ENCODE assay signal across 33 cellular contexts in genomic region chr11:42572231-42572610, GRCh38.
"Had no signal": no experiment of that assay in that cellular context is flagged by ENCODE, and none has a peak within 500 bp of the region (broad histone marks: within the 10 kb centered on the region; RNA-seq: fewer than 3 reads in every experiment).

No MANE protein-coding gene starts in this region.

- H3K36me3 Mint-ChIP-seq: activated CD4-positive, alpha-beta memory T cell treated with anti-CD3 and anti-CD28 coated beads for 36 hours; activated CD8-positive, alpha-beta memory T cell treated with anti-CD3 and anti-CD28 coated beads, Interleukin-2, amount 10 ng/mL, durations not matched to agents 7 days and 5 days; activated naive CD4-positive, alpha-beta T cell treated with anti-CD3 and anti-CD28 coated beads, Interleukin-2, amount 10 ng/mL, durations not matched to agents 7 days and 5 days; activated naive CD4-positive, alpha-beta T cell treated with anti-CD3 and anti-CD28 coated beads, Interleukin-2, amount 50 U/mL, for 24 hours; activated naive CD8-positive, alpha-beta T cell; activated naive CD8-positive, alpha-beta T cell treated with anti-CD3 and anti-CD28 coated beads, Interleukin-2, amount 10 ng/mL, durations not matched to agents 7 days and 5 days; brain had no signal

- DNase-seq: activated B cell treated with CpG ODN at 0.5 μM for 24 hours; activated CD4-positive, alpha-beta memory T cell treated with anti-CD3 and anti-CD28 coated beads for 36 hours; activated CD4-positive, alpha-beta T cell treated with anti-CD3 and anti-CD28 coated beads for 4 hours; activated CD4-positive, alpha-beta T cell treated with anti-CD3 and anti-CD28 coated beads, Interleukin-2, amount 10 ng/mL, durations not matched to agents 24 days and 14 days; activated CD4-positive, alpha-beta T cell treated with anti-CD3 and anti-CD28 coated beads, Interleukin-2, amount 50 U/mL, for 1 hour; activated CD4-positive, alpha-beta T cell treated with anti-CD3 and anti-CD28 coated beads, Interleukin-2, amount 50 U/mL, for 4 hours; activated CD4-positive, CD25-positive, alpha-beta regulatory T cell treated with anti-CD3 and anti-CD28 coated beads, Interleukin-2, amount 50 U/mL, for 72 hours; activated CD8-positive, alpha-beta memory T cell treated with anti-CD3 and anti-CD28 coated beads for 24 hours; activated CD8-positive, alpha-beta memory T cell treated with anti-CD3 and anti-CD28 coated beads, Interleukin-2, amount 10 ng/mL, durations not matched to agents 7 days and 5 days; activated CD8-positive, alpha-beta memory T cell treated with anti-CD3 and anti-CD28 coated beads, Interleukin-2, amount 50 U/mL, for 48 hours; activated CD8-positive, alpha-beta T cell treated with anti-CD3 and anti-CD28 coated beads, Interleukin-2, amount 10 ng/mL, durations not matched to agents 7 days and 5 days; activated effector memory CD4-positive, alpha-beta T cell treated with Interleukin-2 at 50 U/mL for 16 hours; activated gamma-delta T cell; activated naive CD4-positive, alpha-beta T cell treated with anti-CD3 and anti-CD28 coated beads, Interleukin-2, amount 10 ng/mL, durations not matched to agents 7 days and 5 days; activated naive CD4-positive, alpha-beta T cell treated with Interleukin-2 at 50 U/mL for 16 hours; activated naive CD8-positive, alpha-beta T cell treated with anti-CD3 and anti-CD28 coated beads, Interleukin-2, amount 10 ng/mL, durations not matched to agents 7 days and 5 days; activated naive CD8-positive, alpha-beta T cell treated with anti-CD3 and anti-CD28 coated beads, Interleukin-2, amount 50 U/mL, for 24 hours; activated T-cell treated with anti-CD3 and anti-CD28 coated beads, Interleukin-2, amount 50 U/mL, for 24 hours; activated T-cell treated with anti-CD3 and anti-CD28 coated beads, Interleukin-2, amount 50 U/mL, for 48 hours; amygdala; anterior cingulate cortex; T-helper 1 cell; T-helper 2 cell; T-helper 9 cell had no signal

- H3K4me1 Mint-ChIP-seq: activated B cell treated with CpG ODN at 0.5 μM for 24 hours; activated CD4-positive, alpha-beta T cell treated with anti-CD3 and anti-CD28 coated beads, Interleukin-2, amount 10 ng/mL, durations not matched to agents 24 days and 14 days; activated CD8-positive, alpha-beta memory T cell treated with anti-CD3 and anti-CD28 coated beads, Interleukin-2, amount 10 ng/mL, durations not matched to agents 7 days and 5 days; activated naive CD4-positive, alpha-beta T cell treated with anti-CD3 and anti-CD28 coated beads, Interleukin-2, amount 10 ng/mL, durations not matched to agents 7 days and 5 days; activated naive CD4-positive, alpha-beta T cell treated with anti-CD3 and anti-CD28 coated beads, Interleukin-2, amount 50 U/mL, for 24 hours; activated naive CD8-positive, alpha-beta T cell treated with anti-CD3 and anti-CD28 coated beads, Interleukin-2, amount 10 ng/mL, durations not matched to agents 7 days and 5 days; activated naive CD8-positive, alpha-beta T cell treated with anti-CD3 and anti-CD28 coated beads, Interleukin-2, amount 50 U/mL, for 24 hours; brain; central memory CD8-positive, alpha-beta T cell had no signal

- H3K27me3 Mint-ChIP-seq: activated B cell treated with CpG ODN at 0.5 μM for 24 hours; activated CD4-positive, alpha-beta memory T cell treated with anti-CD3 and anti-CD28 coated beads for 36 hours; activated CD4-positive, alpha-beta T cell treated with anti-CD3 and anti-CD28 coated beads, Interleukin-2, amount 10 ng/mL, durations not matched to agents 24 days and 14 days; activated CD8-positive, alpha-beta memory T cell treated with anti-CD3 and anti-CD28 coated beads, Interleukin-2, amount 10 ng/mL, durations not matched to agents 7 days and 5 days; activated naive CD4-positive, alpha-beta T cell treated with anti-CD3 and anti-CD28 coated beads, Interleukin-2, amount 10 ng/mL, durations not matched to agents 7 days and 5 days; activated naive CD4-positive, alpha-beta T cell treated with anti-CD3 and anti-CD28 coated beads, Interleukin-2, amount 50 U/mL, for 24 hours; activated naive CD8-positive, alpha-beta T cell; activated naive CD8-positive, alpha-beta T cell treated with anti-CD3 and anti-CD28 coated beads, Interleukin-2, amount 10 ng/mL, durations not matched to agents 7 days and 5 days; activated naive CD8-positive, alpha-beta T cell treated with anti-CD3 and anti-CD28 coated beads, Interleukin-2, amount 50 U/mL, for 24 hours; activated T-cell treated with anti-CD3 and anti-CD28 coated beads, Interleukin-2, amount 50 U/mL, for 24 hours; central memory CD8-positive, alpha-beta T cell had no signal

- H3K4me3 Mint-ChIP-seq: activated B cell treated with CpG ODN at 0.5 μM for 24 hours; activated CD4-positive, alpha-beta memory T cell treated with anti-CD3 and anti-CD28 coated beads for 36 hours; activated CD4-positive, alpha-beta T cell treated with anti-CD3 and anti-CD28 coated beads, Interleukin-2, amount 10 ng/mL, durations not matched to agents 24 days and 14 days; activated CD8-positive, alpha-beta memory T cell treated with anti-CD3 and anti-CD28 coated beads, Interleukin-2, amount 10 ng/mL, durations not matched to agents 7 days and 5 days; activated CD8-positive, alpha-beta T cell treated with anti-CD3 and anti-CD28 coated beads, Interleukin-2, amount 10 ng/mL, durations not matched to agents 7 days and 5 days; activated naive CD4-positive, alpha-beta T cell treated with anti-CD3 and anti-CD28 coated beads, Interleukin-2, amount 10 ng/mL, durations not matched to agents 7 days and 5 days; activated naive CD4-positive, alpha-beta T cell treated with anti-CD3 and anti-CD28 coated beads, Interleukin-2, amount 50 U/mL, for 24 hours; activated naive CD8-positive, alpha-beta T cell; activated naive CD8-positive, alpha-beta T cell treated with anti-CD3 and anti-CD28 coated beads, Interleukin-2, amount 10 ng/mL, durations not matched to agents 7 days and 5 days; activated naive CD8-positive, alpha-beta T cell treated with anti-CD3 and anti-CD28 coated beads, Interleukin-2, amount 50 U/mL, for 24 hours; activated T-cell treated with anti-CD3 and anti-CD28 coated beads, Interleukin-2, amount 50 U/mL, for 24 hours; brain; central memory CD8-positive, alpha-beta T cell; T-helper 1 cell treated with Interleukin-12 subunit alpha and Interleukin-12 subunit beta and Interleukin-4 antibody, amounts not matched to agents 30 μg/mL and 1 μg/mL, for 36 hours; T-helper 2 cell treated with Interferon-gamma antibody and Interleukin-4, amounts not matched to agents 5 μg/mL and 100 μg/mL, for 36 hours had no signal

- H3K27ac Mint-ChIP-seq: activated B cell treated with CpG ODN at 0.5 μM for 24 hours; activated CD4-positive, alpha-beta memory T cell treated with anti-CD3 and anti-CD28 coated beads for 36 hours; activated CD4-positive, alpha-beta T cell treated with anti-CD3 and anti-CD28 coated beads, Interleukin-2, amount 10 ng/mL, durations not matched to agents 24 days and 14 days; activated CD8-positive, alpha-beta memory T cell treated with anti-CD3 and anti-CD28 coated beads, Interleukin-2, amount 10 ng/mL, durations not matched to agents 7 days and 5 days; activated CD8-positive, alpha-beta T cell treated with anti-CD3 and anti-CD28 coated beads, Interleukin-2, amount 10 ng/mL, durations not matched to agents 7 days and 5 days; activated naive CD4-positive, alpha-beta T cell treated with anti-CD3 and anti-CD28 coated beads, Interleukin-2, amount 10 ng/mL, durations not matched to agents 7 days and 5 days; activated naive CD4-positive, alpha-beta T cell treated with anti-CD3 and anti-CD28 coated beads, Interleukin-2, amount 50 U/mL, for 24 hours; activated naive CD8-positive, alpha-beta T cell; activated naive CD8-positive, alpha-beta T cell treated with anti-CD3 and anti-CD28 coated beads, Interleukin-2, amount 10 ng/mL, durations not matched to agents 7 days and 5 days; activated naive CD8-positive, alpha-beta T cell treated with anti-CD3 and anti-CD28 coated beads, Interleukin-2, amount 50 U/mL, for 24 hours; activated T-cell treated with anti-CD3 and anti-CD28 coated beads, Interleukin-2, amount 50 U/mL, for 24 hours; activated T-helper 2 cell treated with anti-CD3 and anti-CD28 coated beads, Interferon-gamma antibody, Interleukin-2, Interleukin-4, amounts not matched to agents 10 μg/mL and 5 μg/mL and 100 μg/mL, durations not matched to agents 14 hours and 24 hours and 36 hours; brain; T-helper 1 cell treated with Interleukin-12 subunit alpha and Interleukin-12 subunit beta and Interleukin-4 antibody, amounts not matched to agents 30 μg/mL and 1 μg/mL, for 36 hours; T-helper 2 cell treated with Interferon-gamma antibody and Interleukin-4, amounts not matched to agents 5 μg/mL and 100 μg/mL, for 36 hours had no signal

- FAIRE-seq: bronchial epithelial cell, TTC549 had no signal
